8 cellular contexts compared by ENCODE assay signal in genomic region chr3:5136619-5137429, GRCh38. TPM values are rescaled to one million over a fixed set of nuclear protein-coding genes. Genes with fewer than 3 reads are reported as not detected.
DNase-seq lines count a peak whose midpoint lies in the region; ATAC-seq and TF ChIP-seq lines count a peak whose summit lies in the region.

No MANE protein-coding gene starts in this region.

- H3K27me3 ChIP-seq in adrenal gland: no peaks in the 10 kb centered on the region
- no peaks in the 10 kb centered on the region for H3K27me3 ChIP-seq in lower lobe of right lung (ENCODE audit: low read depth)

- intact Hi-C loops in adrenal gland (cut with DNase I): loop anchor here (10.0 kb wide), 2 partner anchors 48 to 68 kb away; partner anchors contain the start of gene EDEM1 (in 1 of the 2)
- intact Hi-C loops in lower lobe of right lung (cut with DNase I): no loop called here
- intact Hi-C loops in posterior cingulate gyrus (cut with DNase I): no loop called here
- intact Hi-C loops in sciatic nerve (cut with DNase I): no loop called here

- H3K27ac ChIP-seq in adrenal gland (peak overlapping the region in 3 of 5 donors; percentile 19 to 65 (median 36)), lower lobe of right lung (no peak overlapping the region)

- H3K9me3 ChIP-seq in adrenal gland (replicated peaks in 1 of 3) (no peaks in the 10 kb centered on the region), lower lobe of right lung (no peaks in the 10 kb centered on the region)

- ATAC-seq in GM18505 (IDR thresholded peaks at IDR 0.05; ENCODE audit: unreplicated experiment) (peak; percentile 74), HG02798 (IDR thresholded peaks at IDR 0.05; ENCODE audit: poor library complexity, unreplicated experiment) (peak; percentile 75), lower lobe of right lung (peak; percentile 23 to 42), sciatic nerve (no peak)

- no peak for DNase-seq in AG10803 (ENCODE audit: low read depth)
- peak; percentile 2 for DNase-seq in NCI-H526 treated with DMSO at 0.1 percent for 48 hours (lab: John Stamatoyannopoulos, UW)
- peak in 2 of 7 donors; percentile 25 to 30 for DNase-seq in adrenal gland
- DNase-seq in lower lobe of right lung: no peak
- DNase-seq in posterior cingulate gyrus: no peak
- no peak for DNase-seq in sciatic nerve (ENCODE audit: low spot score)

- H3K36me3 ChIP-seq in adrenal gland (replicated peaks in 1 of 2) (no peaks in the 10 kb centered on the region), lower lobe of right lung (no peaks in the 10 kb centered on the region)

- TF ChIP-seq POLR2A in GM18505 (IDR thresholded peaks at IDR 0.05; ENCODE audit: borderline replicate concordance, extremely low read depth, insufficient read depth, insufficient read length) (no peak), adrenal gland (IDR thresholded peaks at IDR 0.05) (no peak)

- peaks cover 29 to 78% of the 10 kb centered on the region in 2 donors for H3K4me1 ChIP-seq in adrenal gland (replicated peaks in 1 of 2)
- H3K4me1 ChIP-seq in lower lobe of right lung: peaks cover 85% of the 10 kb centered on the region

- TF ChIP-seq CTCF in AG10803 (conservative IDR thresholded peaks at IDR 0.05; ENCODE audit: low read length) (peak; percentile 49), adrenal gland (IDR thresholded peaks at IDR 0.05) (peak in 5 of 6 experiments; percentile 32 to 44 (median 37)), lower lobe of right lung (IDR thresholded peaks at IDR 0.05) (peak; percentile 19)

- H3K4me3 ChIP-seq in AG10803 (ENCODE audit: low read length) (no peak overlapping the region), adrenal gland (no peak overlapping the region), lower lobe of right lung (no peak overlapping the region)

- WGBS in adrenal gland, 4 donors: 40 to 44% (median 42%) methylated on average over 6 of the region's 6 CpGs

RNA-seq across cellular contexts. Expression of gene ARL8B, which starts 14.7 kb away (rescaled TPM):
- total RNA-seq in adrenal gland: 10 to 100 TPM; 30.4 to 78.0 (median 55.9) TPM
- 100 to 1,000 TPM in 1 of 3 donors, 10 to 100 TPM in 2; 27.8 to 131 (median 36.5) TPM for polyA plus RNA-seq in adrenal gland
- total RNA-seq in lower lobe of right lung: 90.6 TPM
- total RNA-seq in sciatic nerve: 55.1 TPM

RNA-seq across cellular contexts. Expression of gene EDEM1, which starts 50.7 kb away (rescaled TPM):
- total RNA-seq in adrenal gland: 10 to 100 TPM; 23.0 to 63.6 (median 37.4) TPM
- 10 to 100 TPM in 1 of 3 donors, 1 to 10 TPM in 2; 3.1 to 24.9 (median 3.6) TPM for polyA plus RNA-seq in adrenal gland
- total RNA-seq in lower lobe of right lung: 76.5 TPM
- 29.6 TPM for total RNA-seq in sciatic nerve

Comparison
In these comparisons a context has a peak if more than half of its experiments do, and no peak if none do; other contexts are left out.
1. intact Hi-C loops: an anchor here in adrenal gland (10.0 kb wide); none called in lower lobe of right lung, posterior cingulate gyrus and sciatic nerve.